Comparison of ENCODE assay signal across 1 cellular context in genomic region chr5:10632110-10632903, GRCh38.
TF ChIP-seq lines count a peak whose summit lies in the region.

No MANE protein-coding gene starts in this region.

TF ChIP-seq in SK-N-SH treated with all-trans-retinoic acid at 6 μM for 48 hours, 23 proteins besides CTCF, POLR2A, EP300 and RAD21 (continued from another document):
- TF ChIP-seq PATZ1 (CRISPR knock-in tag; IDR thresholded peaks at IDR 0.05; ENCODE audit: borderline replicate concordance) (no peak), CSDC2 (CRISPR knock-in tag; IDR thresholded peaks at IDR 0.05) (no peak), SNAI2 (CRISPR knock-in tag; IDR thresholded peaks at IDR 0.05) (no peak), ZFP3 (CRISPR knock-in tag; IDR thresholded peaks at IDR 0.05) (no peak), ZNF70 (CRISPR knock-in tag; IDR thresholded peaks at IDR 0.05) (no peak), ZFP30 (CRISPR knock-in tag; IDR thresholded peaks at IDR 0.05) (no peak), PPARA (CRISPR knock-in tag; IDR thresholded peaks at IDR 0.05; ENCODE audit: borderline replicate concordance) (no peak)
TF ChIP-seq in SK-N-SH treated with all-trans-retinoic acid at 6 μM for 48 hours: peak in this region for 0.
